ENCODE assay signal across 9 cellular contexts in genomic region chr18:57434177-57434535, GRCh38. TPM values are rescaled to one million over a fixed set of nuclear protein-coding genes. Genes with fewer than 3 reads are reported as not detected.
DNase-seq lines count a peak whose midpoint lies in the region; ATAC-seq and TF ChIP-seq lines count a peak whose summit lies in the region.
"Had no signal": no experiment of that assay in that cellular context is flagged by ENCODE, and none has a peak within 500 bp of the region (broad histone marks: within the 10 kb centered on the region; RNA-seq: fewer than 3 reads in every experiment).

No MANE protein-coding gene starts in this region.

- peaks cover 0 to 5% of the 10 kb centered on the region in 2 donors for H3K36me3 ChIP-seq in duodenal mucosa (ENCODE audit: control insufficient read depth in 1 of 2, insufficient read depth in 2 of 2, low read length in 2 of 2)
- H3K36me3 ChIP-seq in mucosa of descending colon (ENCODE audit: low read depth), result no peaks in the 10 kb centered on the region

- no peak overlapping the region for H3K27ac Mint-ChIP-seq in osteocyte (ENCODE audit: unreplicated experiment)

- H3K9me3 Mint-ChIP-seq in osteocyte (ENCODE audit: unreplicated experiment), result no peaks in the 10 kb centered on the region

- H3K4me1 ChIP-seq in duodenal mucosa (ENCODE audit: control insufficient read depth in 1 of 2, insufficient read depth in 2 of 2, low read length in 2 of 2), result peaks cover 0 to 5% of the 10 kb centered on the region in 2 donors
- H3K4me1 ChIP-seq in mucosa of descending colon (ENCODE audit: low read depth), result peaks cover 19% of the 10 kb centered on the region

- peak overlapping the region; percentile 82 to 95 for H3K4me3 ChIP-seq in duodenal mucosa (ENCODE audit: low read depth in 1 of 2, low read length in 2 of 2)
- no peak overlapping the region for H3K4me3 ChIP-seq in mucosa of descending colon

- peaks cover 34 to 69% of the 10 kb centered on the region in 2 donors for H3K27me3 ChIP-seq in duodenal mucosa (ENCODE audit: control insufficient read depth in 1 of 2, insufficient read depth in 2 of 2, low read length in 2 of 2)

- H3K27ac ChIP-seq in duodenal mucosa (ENCODE audit: low read depth, low read length), result peak overlapping the region; percentile 47

- no peaks in the 10 kb centered on the region for H3K36me3 Mint-ChIP-seq in osteocyte (ENCODE audit: unreplicated experiment)

- peaks cover 47% of the 10 kb centered on the region for H3K4me1 Mint-ChIP-seq in osteocyte (ENCODE audit: unreplicated experiment)

- TF ChIP-seq CTCF in osteocyte (IDR thresholded peaks at IDR 0.05), result no peak
- TF ChIP-seq CTCF in mucosa of descending colon (IDR thresholded peaks at IDR 0.05), result no peak

- H3K9me3 ChIP-seq in duodenal mucosa (ENCODE audit: control insufficient read depth in 1 of 2, low read length in 2 of 2) (no peaks in the 10 kb centered on the region), mucosa of descending colon (no peaks in the 10 kb centered on the region)

- peak overlapping the region; percentile 78 for H3K4me3 Mint-ChIP-seq in osteocyte (ENCODE audit: unreplicated experiment)

- intact Hi-C loops in mucosa of descending colon (cut with DNase I, micrococcal nuclease), result no loop called here

- peak; percentile 67 for DNase-seq in DMS 273 (lab: John Stamatoyannopoulos, UW; ENCODE audit: unreplicated experiment)
- DNase-seq in DMS 273 treated with DMSO at 0.1 percent for 48 hours (lab: John Stamatoyannopoulos, UW), result no peak
- peak; percentile 29 for DNase-seq in M059J (ENCODE audit: low read depth)
- no peak for DNase-seq in osteocyte (ENCODE audit: extremely low spot score, unreplicated experiment)
- DNase-seq in NCI-H1436 (lab: John Stamatoyannopoulos, UW), result no peak
- DNase-seq in mucosa of descending colon, result no peak
- DNase-seq in Kasumi-1 (lab: John Stamatoyannopoulos, UW), result no peak
- DNase-seq: NCI-H1930 had no signal

- H3K27me3 Mint-ChIP-seq in osteocyte (ENCODE audit: unreplicated experiment), result peaks cover 90% of the 10 kb centered on the region

- no peak for ATAC-seq in mucosa of descending colon

- peak overlapping the region; percentile 65 to 97 for H3K9ac ChIP-seq in duodenal mucosa (ENCODE audit: low read depth in 1 of 2, low read length in 2 of 2)

RNA-seq across cellular contexts. Expression of gene ONECUT2, which starts 1.0 kb away (rescaled TPM):
- total RNA-seq in M059J (2014; rRNA removed; shearing (Covaris generic)), result 1.2 and 1.5 TPM in 2 replicates
- total RNA-seq in osteocyte, result 0.03 and 0.05 TPM in 2 replicates
- total RNA-seq in mucosa of descending colon, result under 1 TPM; 0.06 to 0.87 (median 0.14) TPM

Comparison
In these comparisons a context has a peak if more than half of its experiments do, and no peak if none do; other contexts are left out.
1. DNase-seq: peak in DMS 273 (single experiment) and M059J (single experiment); none in DMS 273 treated with DMSO at 0.1 percent for 48 hours (single experiment), osteocyte (single experiment), NCI-H1436 (single experiment), mucosa of descending colon (0 of 3) and Kasumi-1 (0 of 2).